28 cellular contexts compared by ENCODE assay signal in genomic region chr7:53428045-53428444, GRCh38.
"Had no signal": no experiment of that assay in that cellular context is flagged by ENCODE, and none has a peak within 500 bp of the region (broad histone marks: within the 10 kb centered on the region; RNA-seq: fewer than 3 reads in every experiment).

No MANE protein-coding gene starts in this region.

- H3K4me3 ChIP-seq: left lung, lower lobe of right lung, pancreas, prostate gland, skin epidermis, suprapubic skin, thoracic aorta, tibial artery, uterus had no signal

- H3K4me3 Mint-ChIP-seq: mesothelial cell of epicardium; naive thymus-derived CD4-positive, alpha-beta T cell; natural killer cell treated with Interleukin-12 subunit alpha and Interleukin-12 subunit beta and Interleukin-15 and Interleukin-18, amount 100 ng/mL, for 72 hours; stimulated activated effector memory CD8-positive, alpha-beta T cell treated with anti-CD3 and anti-CD28 coated beads, Interleukin-12 subunit alpha, Interleukin-12 subunit beta, amount 100 ng/mL, for 72 hours; stimulated activated naive CD8-positive, alpha-beta T cell treated with anti-CD3 and anti-CD28 coated beads, Interleukin-15, Interleukin-2, amounts not matched to agents 100 ng/mL and 50 ng/mL, for 24 hours; type B pancreatic cell had no signal

- H3K27me3 ChIP-seq: left lung, pancreas, suprapubic skin, tibial artery, uterus had no signal

- ATAC-seq: left colon; left lung; lower lobe of right lung; naive thymus-derived CD4-positive, alpha-beta T cell; natural killer cell treated with Interleukin-12 subunit alpha and Interleukin-12 subunit beta and Interleukin-15 and Interleukin-18, amount 100 ng/mL, for 72 hours; pancreas; right cardiac atrium; sciatic nerve; stimulated activated effector memory CD8-positive, alpha-beta T cell treated with anti-CD3 and anti-CD28 coated beads, Interleukin-12 subunit alpha, Interleukin-12 subunit beta, amount 100 ng/mL, for 72 hours had no signal

- H3K4me1 ChIP-seq: left lung, lower lobe of right lung, pancreas, prostate gland, suprapubic skin, tibial artery, uterus had no signal

- H3K27ac ChIP-seq: left lung, lower lobe of right lung, pancreas, prostate gland, skin epidermis, suprapubic skin, thoracic aorta, tibial artery, uterus had no signal

- H3K36me3 Mint-ChIP-seq: mesothelial cell of epicardium; natural killer cell treated with Interleukin-12 subunit alpha and Interleukin-12 subunit beta and Interleukin-15 and Interleukin-18, amount 100 ng/mL, for 72 hours; stimulated activated effector memory CD8-positive, alpha-beta T cell treated with anti-CD3 and anti-CD28 coated beads, Interleukin-12 subunit alpha, Interleukin-12 subunit beta, amount 100 ng/mL, for 72 hours; type B pancreatic cell had no signal

- H3K9me3 ChIP-seq: pancreas, prostate gland, suprapubic skin, thoracic aorta, tibial artery, uterus had no signal

- H3K36me3 ChIP-seq: left lung, lower lobe of right lung, pancreas, prostate gland, suprapubic skin, thoracic aorta, tibial artery, uterus had no signal

- H3K4me1 Mint-ChIP-seq: mesothelial cell of epicardium; naive thymus-derived CD4-positive, alpha-beta T cell; stimulated activated effector memory CD8-positive, alpha-beta T cell treated with anti-CD3 and anti-CD28 coated beads, Interleukin-12 subunit alpha, Interleukin-12 subunit beta, amount 100 ng/mL, for 72 hours had no signal

- H3K27me3 Mint-ChIP-seq: naive thymus-derived CD4-positive, alpha-beta T cell; natural killer cell treated with Interleukin-12 subunit alpha and Interleukin-12 subunit beta and Interleukin-15 and Interleukin-18, amount 100 ng/mL, for 72 hours; stimulated activated naive CD8-positive, alpha-beta T cell treated with anti-CD3 and anti-CD28 coated beads, Interleukin-15, Interleukin-2, amounts not matched to agents 100 ng/mL and 50 ng/mL, for 24 hours; type B pancreatic cell had no signal

- H3K27ac Mint-ChIP-seq: mesothelial cell of epicardium; naive thymus-derived CD4-positive, alpha-beta T cell; natural killer cell treated with Interleukin-12 subunit alpha and Interleukin-12 subunit beta and Interleukin-15 and Interleukin-18, amount 100 ng/mL, for 72 hours; stimulated activated effector memory CD8-positive, alpha-beta T cell treated with anti-CD3 and anti-CD28 coated beads, Interleukin-12 subunit alpha, Interleukin-12 subunit beta, amount 100 ng/mL, for 72 hours; stimulated activated naive CD8-positive, alpha-beta T cell treated with anti-CD3 and anti-CD28 coated beads, Interleukin-15, Interleukin-2, amounts not matched to agents 100 ng/mL and 50 ng/mL, for 24 hours; type B pancreatic cell had no signal

- DNase-seq: hippocampal formation; kidney glomerular epithelial cell; left colon; left lung; lower lobe of right lung; mammary epithelial cell; mesenchymal stem cell; naive thymus-derived CD4-positive, alpha-beta T cell; pancreas; posterior cingulate gyrus; retina; right cardiac atrium; stimulated activated CD4-positive, alpha-beta T cell treated with anti-CD3 and anti-CD28 coated beads, Interleukin-12 subunit alpha, Interleukin-12 subunit beta, amount 100 ng/mL, for 4 hours; stimulated activated CD4-positive, alpha-beta T cell treated with anti-CD3 and anti-CD28 coated beads, Interleukin-15, amount 100 ng/mL, for 24 hours; stimulated activated CD4-positive, alpha-beta T cell treated with anti-CD3 and anti-CD28 coated beads, Interleukin-4, amount 100 ng/mL, for 24 hours; stimulated activated naive CD4-positive, alpha-beta T cell; tibial artery; uterus had no signal
